9 cellular contexts compared by ENCODE assay signal in the genomic region with DNA sequence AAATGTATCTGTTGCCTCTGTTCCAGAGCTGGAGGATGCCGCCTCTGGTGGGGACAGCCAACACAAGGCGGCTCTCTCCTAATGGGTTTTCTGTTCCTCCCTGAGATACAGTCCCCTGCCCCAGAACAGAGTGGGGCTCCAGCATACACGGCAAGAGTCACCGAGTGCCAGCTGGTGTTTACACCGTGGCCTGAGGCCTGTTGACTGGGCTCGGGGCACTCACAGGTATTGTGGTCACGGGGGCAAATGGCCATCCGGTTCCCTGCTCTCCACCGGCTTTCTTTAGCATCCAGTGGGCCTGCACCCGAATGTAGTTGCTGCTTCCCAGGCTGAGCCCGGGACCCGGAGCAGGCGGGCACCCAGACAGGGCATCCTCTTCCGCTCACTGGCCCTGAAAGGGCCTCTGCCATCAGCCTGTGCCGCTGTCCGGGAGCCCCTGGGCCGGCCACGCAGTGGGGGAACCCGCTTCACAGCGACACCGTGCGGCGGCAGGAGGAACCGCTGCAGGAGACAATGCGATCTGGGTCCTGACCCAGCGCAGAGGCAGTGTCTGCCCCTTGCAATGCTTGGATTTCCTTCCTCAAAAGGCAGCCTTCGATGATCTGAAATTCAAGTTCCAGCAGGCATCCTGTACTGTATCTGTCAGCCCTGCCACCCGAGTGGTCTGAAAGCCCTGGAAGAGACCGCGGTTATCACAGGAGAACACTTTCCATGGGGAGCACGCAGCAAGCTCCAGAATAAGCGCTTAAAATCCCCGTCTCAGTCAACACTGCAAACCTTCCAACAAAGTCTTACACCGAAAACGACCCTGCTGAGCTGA. TPM values are rescaled to one million over a fixed set of nuclear protein-coding genes. Genes with fewer than 3 reads are reported as not detected.
DNase-seq lines count a peak whose midpoint lies in the region; ATAC-seq, FAIRE-seq and TF ChIP-seq lines count a peak whose summit lies in the region.
"Had no signal": no experiment of that assay in that cellular context is flagged by ENCODE, and none has a peak within 500 bp of the region (broad histone marks: within the 10 kb centered on the region; RNA-seq: fewer than 3 reads in every experiment).

No MANE protein-coding gene starts in this region.

- DNase-seq in NCI-H1048 (lab: John Stamatoyannopoulos, UW) = peak; percentile 11
- DNase-seq in activated CD8-positive, alpha-beta memory T cell treated with anti-CD3 and anti-CD28 coated beads for 4 hours (ENCODE audit: low read depth in 2 of 2) = peak; percentile 22 to 28
- peak; percentile 46 to 93 for DNase-seq in H1 (ENCODE audit: low read depth in 1 of 2, low spot score in 2 of 2)
- DNase-seq in myocyte (ENCODE audit: low read depth) = peak; percentile 40
- no peak for DNase-seq in NK-92 treated with Interleukin-12 subunit alpha and Interleukin-12 subunit beta, amount 100 ng/mL, for 24 hours (lab: John Stamatoyannopoulos, UW)
- DNase-seq in SHP77 (lab: John Stamatoyannopoulos, UW) = no peak

- no peaks in the 10 kb centered on the region for H3K79me1 ChIP-seq in H1 (ENCODE audit: low read depth, low read length)

- peak overlapping the region; percentile 71; the same call in 1 of the 2 replicates for H4K8ac ChIP-seq in H1 (ENCODE audit: extremely low read depth, insufficient read depth, low read length)

- peaks cover 0 to 2% of the 10 kb centered on the region in 2 experiments for H4K20me1 ChIP-seq in H1 (replicated peaks in 1 of 2; ENCODE audit: control insufficient read depth in 1 of 2, insufficient read depth in 2 of 2, low read length in 2 of 2)

- no peak overlapping the region for H3K23ac ChIP-seq in H1 (ENCODE audit: insufficient read length)

- no peak overlapping the region for H3K18ac ChIP-seq in H1 (ENCODE audit: extremely low read depth, low read length)

- no peak overlapping the region for H3K4me2 ChIP-seq in H1 (ENCODE audit: insufficient read depth in 1 of 2, low read depth in 2 of 2, low read length in 2 of 2)

- no peaks in the 10 kb centered on the region for H3K79me2 ChIP-seq in H1 (ENCODE audit: control insufficient read depth in 1 of 2, insufficient read depth in 2 of 2, low read length in 2 of 2)

- no peak overlapping the region for H2AK5ac ChIP-seq in H1 (ENCODE audit: low read depth, low read length)

- CTCF ChIA-PET in H1 (lab: Charles Lee; ENCODE audit: partially characterized antibody) = interaction anchor here (0.7 to 6.5 kb wide), 22 partner anchors 9 to 791 kb away, joined by 3 to 47 read pairs (median 4); partner anchors contain the start of gene KRTAP5-2

- no peak overlapping the region for H3K4me3 Mint-ChIP-seq in stimulated activated memory B cell treated with anti-CD40 and anti-IgM and Interleukin-4, amounts not matched to agents 10 μg/mL and 1 μg/mL and 100 μg/mL, for 72 hours

- H3K23me2 ChIP-seq in H1 (ENCODE audit: low read depth, low read length) = no peaks in the 10 kb centered on the region

- peaks cover 7% of the 10 kb centered on the region for H3K4me1 Mint-ChIP-seq in stimulated activated memory B cell treated with anti-CD40 and anti-IgM and Interleukin-4, amounts not matched to agents 10 μg/mL and 1 μg/mL and 100 μg/mL, for 72 hours

- no peak overlapping the region for H4K5ac ChIP-seq in H1 (ENCODE audit: insufficient read length, low read depth, low read length)

- no peak overlapping the region for H4K91ac ChIP-seq in H1 (replicated peaks; ENCODE audit: insufficient read length, low read length)

- TF ChIP-seq EP300 in H1 (IDR thresholded peaks at IDR 0.05; ENCODE audit: borderline replicate concordance in 1 of 2, low read depth in 2 of 2, low read length in 2 of 2) = no peak

- POLR2A ChIA-PET in H1 (lab: Charles Lee; ENCODE audit: partially characterized antibody) = interaction anchor here (0.6 to 1.6 kb wide), 3 partner anchors 16 to 246 kb away, joined by 3 to 5 read pairs (median 4); no protein-coding TSS in a partner anchor

- no peaks in the 10 kb centered on the region for H3K9me3 ChIP-seq in H1 (ENCODE audit: insufficient read depth in 2 of 2, low read depth in 1 of 2, low read length in 1 of 2)

- TF ChIP-seq POLR2A in H1 (IDR thresholded peaks at IDR 0.05; ENCODE audit: control extremely low read depth in 1 of 2, low read depth in 2 of 2, low read length in 2 of 2) = no peak

- peaks cover 0 to 4% (median 1%) of the 10 kb centered on the region in 4 experiments; a peak in 5 of 7 replicates for H3K4me1 ChIP-seq in H1 (replicated peaks in 1 of 4; ENCODE audit: control insufficient read depth in 3 of 4, insufficient read depth in 4 of 4, low read length in 3 of 4)

- no peak overlapping the region for H3K14ac ChIP-seq in H1 (ENCODE audit: insufficient read length)

- H2BK20ac ChIP-seq in H1 (ENCODE audit: low read length) = no peak overlapping the region

- H2BK5ac ChIP-seq in H1 (ENCODE audit: low read depth, low read length) = no peak overlapping the region

- no peak overlapping the region for H3K27ac ChIP-seq in H1 (ENCODE audit: low read depth, low read length)

- no peak overlapping the region for H3K4me3 ChIP-seq in H1 (ENCODE audit: extremely low read depth in 1 of 4, insufficient read depth in 2 of 4, low read depth in 3 of 4, low read length in 4 of 4)

- TF ChIP-seq RAD21 in H1 (IDR thresholded peaks at IDR 0.05 in 1 of 2, conservative IDR thresholded peaks at IDR 0.05 in 1 of 2; ENCODE audit: low read depth in 2 of 2, low read length in 2 of 2) = peak; percentile 58 to 71

- no peak overlapping the region for H3K9ac ChIP-seq in H1 (replicated peaks in 1 of 4; ENCODE audit: extremely low read depth in 1 of 4, low read depth in 3 of 4, low read length in 3 of 4)

- no peak for FAIRE-seq in H1 (lab: Jason Lieb, UNC)

- no peak overlapping the region; the same call in 1 of the 2 replicates for H2BK12ac ChIP-seq in H1 (ENCODE audit: low read depth, low read length)

- H3K27me3 ChIP-seq in H1 (replicated peaks in 1 of 4; ENCODE audit: control insufficient read depth in 3 of 4, extremely low read depth in 1 of 4, insufficient read depth in 3 of 4, low read length in 3 of 4) = peaks cover 0 to 16% (median 3%) of the 10 kb centered on the region in 4 experiments; a peak in 5 of 7 replicates

- peaks cover 69% of the 10 kb centered on the region for H3K27me3 Mint-ChIP-seq in stimulated activated memory B cell treated with anti-CD40 and anti-IgM and Interleukin-4, amounts not matched to agents 10 μg/mL and 1 μg/mL and 100 μg/mL, for 72 hours

- no peaks in the 10 kb centered on the region for H3K9me3 Mint-ChIP-seq in stimulated activated memory B cell treated with anti-CD40 and anti-IgM and Interleukin-4, amounts not matched to agents 10 μg/mL and 1 μg/mL and 100 μg/mL, for 72 hours

- H3K4ac ChIP-seq in H1 (replicated peaks; ENCODE audit: insufficient read length, low read depth, low read length) = no peak overlapping the region

- peak; percentile 94 for TF ChIP-seq CTCF in GM12872 (IDR thresholded peaks at IDR 0.05; ENCODE audit: insufficient read depth, low read depth, low read length)
- TF ChIP-seq CTCF in H1 (IDR thresholded peaks at IDR 0.05; ENCODE audit: control extremely low read depth in 1 of 3, insufficient read depth in 1 of 3, low read depth in 1 of 3, low read length in 3 of 3) = peak; percentile 90 to 100 (median 98)

- H2BK15ac ChIP-seq in H1 (ENCODE audit: low read length) = no peak overlapping the region

- no peak overlapping the region for H3K56ac ChIP-seq in H1 (replicated peaks; ENCODE audit: insufficient read length, low read depth, low read length)

- WGBS in H1 (ENCODE audit: extremely low coverage in 1 of 2, insufficient coverage in 1 of 2, insufficient read length in 1 of 2, insufficient replicate concordance in 2 of 2, low coverage in 1 of 2, low lambda C conversion rate in 2 of 2, missing lambda C conversion rate in 1 of 2), 2 experiments = 43% methylated on average over 35 of the region's 35 CpGs; no CpG with 5 or more reads in 1 of the 2 experiments

- no peak overlapping the region for H3K27ac Mint-ChIP-seq in stimulated activated memory B cell treated with anti-CD40 and anti-IgM and Interleukin-4, amounts not matched to agents 10 μg/mL and 1 μg/mL and 100 μg/mL, for 72 hours

- peak overlapping the region; percentile 94 for H2AFZ ChIP-seq in H1 (ENCODE audit: low read length)

- peak; percentile 84 for ATAC-seq in stimulated activated memory B cell treated with anti-CD40 and anti-IgM and Interleukin-4, amounts not matched to agents 10 μg/mL and 1 μg/mL and 100 μg/mL, for 72 hours

- no peak overlapping the region for H2BK120ac ChIP-seq in H1 (replicated peaks; ENCODE audit: low read depth, low read length)

- H3K36me3 ChIP-seq in H1 (ENCODE audit: control insufficient read depth in 2 of 4, insufficient read depth in 4 of 4, low read length in 3 of 4) = no peaks in the 10 kb centered on the region

- H3K36me3 Mint-ChIP-seq in stimulated activated memory B cell treated with anti-CD40 and anti-IgM and Interleukin-4, amounts not matched to agents 10 μg/mL and 1 μg/mL and 100 μg/mL, for 72 hours = no peaks in the 10 kb centered on the region

RNA-seq across cellular contexts. Expression of gene KRTAP5-5, which starts 0.9 kb away (rescaled TPM):
- total RNA-seq in H1 (2021; fragmentation: NEBNext Ultra II Directional; extraction: Animal tissue kit (Norgen Biotek cat#: 25700)) = not detected in 2 replicates
- 0.09 TPM in 1 of 2 replicates, not detected in the other for polyA plus RNA-seq in H1 (2011; rRNA removed)
- polyA plus RNA-seq in H1 (2011; cell fraction: cytosol; rRNA removed) = not detected
- not detected for polyA plus RNA-seq in H1 (2011; cell fraction: nucleus; rRNA removed)
- not detected in 4 replicates for polyA plus RNA-seq in H1 (2012, experiment 1 of 2)
- polyA plus RNA-seq in H1 (2012, experiment 2 of 2) = not detected
- not detected for polyA plus RNA-seq in H1 (2013, experiment 1 of 2)
- not detected for polyA plus RNA-seq in H1 (2013, experiment 2 of 2)
- polyA minus RNA-seq in H1 (2011; rRNA and poly(A)+ RNA removed) = not detected in 2 replicates
- polyA minus RNA-seq in H1 (2011; cell fraction: cytosol; rRNA and poly(A)+ RNA removed) = not detected
- polyA minus RNA-seq in H1 (2011; cell fraction: nucleus; rRNA and poly(A)+ RNA removed) = not detected
- total RNA-seq in myocyte = not detected in 2 replicates
- polyA plus RNA-seq in myocyte (2012) = not detected
- polyA plus RNA-seq: adipose tissue had no signal

RNA-seq across cellular contexts. Expression of gene KRTAP5-4, which starts 6.8 kb away (rescaled TPM):
- total RNA-seq in H1 (2021; fragmentation: NEBNext Ultra II Directional; extraction: Animal tissue kit (Norgen Biotek cat#: 25700)) = not detected in 2 replicates
- polyA plus RNA-seq in H1 (2011; rRNA removed) = not detected in 2 replicates
- polyA plus RNA-seq in H1 (2011; cell fraction: cytosol; rRNA removed) = not detected
- not detected for polyA plus RNA-seq in H1 (2011; cell fraction: nucleus; rRNA removed)
- not detected in 4 replicates for polyA plus RNA-seq in H1 (2012, experiment 1 of 2)
- not detected for polyA plus RNA-seq in H1 (2012, experiment 2 of 2)
- not detected for polyA plus RNA-seq in H1 (2013, experiment 1 of 2)
- not detected for polyA plus RNA-seq in H1 (2013, experiment 2 of 2)
- polyA minus RNA-seq in H1 (2011; rRNA and poly(A)+ RNA removed) = not detected in 2 replicates
- not detected for polyA minus RNA-seq in H1 (2011; cell fraction: cytosol; rRNA and poly(A)+ RNA removed)
- polyA minus RNA-seq in H1 (2011; cell fraction: nucleus; rRNA and poly(A)+ RNA removed) = not detected
- not detected in 2 replicates for total RNA-seq in myocyte
- polyA plus RNA-seq in myocyte (2012) = not detected
- polyA plus RNA-seq: adipose tissue had no signal

RNA-seq across cellular contexts. Expression of gene KRTAP5-3, which starts 20.5 kb away (rescaled TPM):
- not detected in 2 replicates for total RNA-seq in H1 (2021; fragmentation: NEBNext Ultra II Directional; extraction: Animal tissue kit (Norgen Biotek cat#: 25700))
- polyA plus RNA-seq in H1 (2011; rRNA removed) = not detected in 2 replicates
- not detected for polyA plus RNA-seq in H1 (2011; cell fraction: cytosol; rRNA removed)
- polyA plus RNA-seq in H1 (2011; cell fraction: nucleus; rRNA removed) = not detected
- polyA plus RNA-seq in H1 (2012, experiment 1 of 2) = not detected in 4 replicates
- polyA plus RNA-seq in H1 (2012, experiment 2 of 2) = not detected
- not detected for polyA plus RNA-seq in H1 (2013, experiment 1 of 2)
- polyA plus RNA-seq in H1 (2013, experiment 2 of 2) = not detected
- not detected in 2 replicates for polyA minus RNA-seq in H1 (2011; rRNA and poly(A)+ RNA removed)
- polyA minus RNA-seq in H1 (2011; cell fraction: cytosol; rRNA and poly(A)+ RNA removed) = not detected
- polyA minus RNA-seq in H1 (2011; cell fraction: nucleus; rRNA and poly(A)+ RNA removed) = not detected
- total RNA-seq in myocyte = not detected in 2 replicates
- polyA plus RNA-seq in myocyte (2012) = not detected
- polyA plus RNA-seq: adipose tissue had no signal

RNA-seq across cellular contexts. Expression of gene KRTAP5-2, which starts 30.6 kb away (rescaled TPM):
- not detected in 2 replicates for total RNA-seq in H1 (2021; fragmentation: NEBNext Ultra II Directional; extraction: Animal tissue kit (Norgen Biotek cat#: 25700))
- not detected in 2 replicates for polyA plus RNA-seq in H1 (2011; rRNA removed)
- polyA plus RNA-seq in H1 (2011; cell fraction: cytosol; rRNA removed) = not detected
- polyA plus RNA-seq in H1 (2011; cell fraction: nucleus; rRNA removed) = not detected
- 0.25 TPM in 1 of 4 replicates, not detected in the others for polyA plus RNA-seq in H1 (2012, experiment 1 of 2)
- polyA plus RNA-seq in H1 (2012, experiment 2 of 2) = not detected
- polyA plus RNA-seq in H1 (2013, experiment 1 of 2) = not detected
- polyA plus RNA-seq in H1 (2013, experiment 2 of 2) = not detected
- not detected in 2 replicates for polyA minus RNA-seq in H1 (2011; rRNA and poly(A)+ RNA removed)
- not detected for polyA minus RNA-seq in H1 (2011; cell fraction: cytosol; rRNA and poly(A)+ RNA removed)
- not detected for polyA minus RNA-seq in H1 (2011; cell fraction: nucleus; rRNA and poly(A)+ RNA removed)
- total RNA-seq in myocyte = not detected in 2 replicates
- 0.11 TPM for polyA plus RNA-seq in myocyte (2012)

RNA-seq across cellular contexts. Expression of gene KRTAP5-1, which starts 43.6 kb away (rescaled TPM):
- total RNA-seq in H1 (2021; fragmentation: NEBNext Ultra II Directional; extraction: Animal tissue kit (Norgen Biotek cat#: 25700)) = not detected in 2 replicates
- not detected in 2 replicates for polyA plus RNA-seq in H1 (2011; rRNA removed)
- polyA plus RNA-seq in H1 (2011; cell fraction: cytosol; rRNA removed) = not detected
- polyA plus RNA-seq in H1 (2011; cell fraction: nucleus; rRNA removed) = not detected
- 0.27 TPM in 1 of 4 replicates, not detected in the others for polyA plus RNA-seq in H1 (2012, experiment 1 of 2)
- not detected for polyA plus RNA-seq in H1 (2012, experiment 2 of 2)
- polyA plus RNA-seq in H1 (2013, experiment 1 of 2) = not detected
- not detected for polyA plus RNA-seq in H1 (2013, experiment 2 of 2)
- not detected in 2 replicates for polyA minus RNA-seq in H1 (2011; rRNA and poly(A)+ RNA removed)
- polyA minus RNA-seq in H1 (2011; cell fraction: cytosol; rRNA and poly(A)+ RNA removed) = not detected
- not detected for polyA minus RNA-seq in H1 (2011; cell fraction: nucleus; rRNA and poly(A)+ RNA removed)
- not detected in 2 replicates for total RNA-seq in myocyte
- 0.14 TPM for polyA plus RNA-seq in myocyte (2012)
- polyA plus RNA-seq: adipose tissue had no signal

Comparison
In these comparisons a context has a peak if more than half of its experiments do, and no peak if none do; other contexts are left out.
1. DNase-seq: peak in NCI-H1048 (single experiment), activated CD8-positive, alpha-beta memory T cell treated with anti-CD3 and anti-CD28 coated beads for 4 hours (2 of 2), H1 (2 of 2) and myocyte (single experiment); none in NK-92 treated with Interleukin-12 subunit alpha and Interleukin-12 subunit beta, amount 100 ng/mL, for 24 hours (single experiment) and SHP77 (0 of 2).